18 cellular contexts compared by ENCODE assay signal in genomic region chr12:132478845-132479244, GRCh38. TPM values are rescaled to one million over a fixed set of nuclear protein-coding genes. Genes with fewer than 3 reads are reported as not detected.
DNase-seq lines count a peak whose midpoint lies in the region; ATAC-seq and TF ChIP-seq lines count a peak whose summit lies in the region.
"Had no signal": no experiment of that assay in that cellular context is flagged by ENCODE, and none has a peak within 500 bp of the region (broad histone marks: within the 10 kb centered on the region; RNA-seq: fewer than 3 reads in every experiment).

No MANE protein-coding gene starts in this region.

- ATAC-seq in PC-3 (peak; percentile 65), foreskin keratinocyte (peak; percentile 24)
- ATAC-seq: activated CD4-positive, alpha-beta T cell treated with anti-CD3 and anti-CD28 coated beads for 36 hours; stimulated activated effector memory CD8-positive, alpha-beta T cell treated with anti-CD3 and anti-CD28 coated beads, Interleukin-12 subunit alpha, Interleukin-12 subunit beta, amount 100 ng/mL, for 72 hours had no signal

- intact Hi-C loops in CD14-positive monocyte (cut with micrococcal nuclease), result no loop called here
- intact Hi-C loops in PC-3 (cut with micrococcal nuclease), result no loop called here

- no peaks in the 10 kb centered on the region for H3K79me2 ChIP-seq in PC-3 (ENCODE audit: low read length)

- no peak overlapping the region for H3K4me3 Mint-ChIP-seq in CD14-positive monocyte
- H3K4me3 Mint-ChIP-seq: activated CD4-positive, alpha-beta T cell treated with anti-CD3 and anti-CD28 coated beads for 36 hours; activated naive CD8-positive, alpha-beta T cell treated with anti-CD3 and anti-CD28 coated beads for 36 hours; nephron; stimulated activated effector memory CD8-positive, alpha-beta T cell treated with anti-CD3 and anti-CD28 coated beads, Interleukin-12 subunit alpha, Interleukin-12 subunit beta, amount 100 ng/mL, for 72 hours had no signal

- 0 out of 2 replicates have a peak, but pooled peaks cover 3% of the 10 kb centered on the region for H3K27me3 ChIP-seq in PC-3 (ENCODE audit: low read length)
- peaks cover 22% of the 10 kb centered on the region for H3K27me3 ChIP-seq in foreskin keratinocyte
- H3K27me3 ChIP-seq: MG63, uterus had no signal

- no peaks in the 10 kb centered on the region for H3K36me3 Mint-ChIP-seq in CD14-positive monocyte
- H3K36me3 Mint-ChIP-seq: CD4-positive, CD25-positive, alpha-beta regulatory T cell had no signal

- no peak overlapping the region for H3K4me3 ChIP-seq in PC-3 (ENCODE audit: low read length)
- H3K4me3 ChIP-seq: esophagus squamous epithelium, lung, MG63, uterus had no signal

- H3K9me3 Mint-ChIP-seq in CD14-positive monocyte, result peaks cover 0 to 14% (median 2%) of the 10 kb centered on the region in 7 donors
- H3K9me3 Mint-ChIP-seq: stimulated activated effector memory CD8-positive, alpha-beta T cell treated with anti-CD3 and anti-CD28 coated beads, Interleukin-12 subunit alpha, Interleukin-12 subunit beta, amount 100 ng/mL, for 72 hours had no signal

- BruUV-seq in PC-3 (replicated peaks; lab: Mats Ljungman, UMichigan), result no TSS peak

- H3K4me1 ChIP-seq in PC-3 (ENCODE audit: insufficient read depth, low read length), result no peaks in the 10 kb centered on the region
- H3K4me1 ChIP-seq in foreskin keratinocyte, result no peaks in the 10 kb centered on the region
- H3K4me1 ChIP-seq: esophagus squamous epithelium, uterus had no signal

- POLR2A ChIA-PET in PC-3 (lab: Charles Lee; ENCODE audit: unreplicated experiment), result no interaction called here

- CTCF ChIA-PET in PC-3 (lab: Charles Lee), result no interaction called here

- TF ChIP-seq CTCF in CD14-positive monocyte (IDR thresholded peaks at IDR 0.05) (peak; percentile 25), GM13977 (IDR thresholded peaks at IDR 0.05; ENCODE audit: extremely low read depth, insufficient read depth, missing control alignments) (peak; percentile 44), PC-3 (conservative IDR thresholded peaks at IDR 0.05; ENCODE audit: low read depth, low read length) (peak; percentile 55), foreskin keratinocyte (conservative IDR thresholded peaks at IDR 0.05) (peak; percentile 25)

- H3K9me2 ChIP-seq in PC-3 (replicated peaks; ENCODE audit: low read length), result no peaks in the 10 kb centered on the region

- H3K27ac Mint-ChIP-seq in CD14-positive monocyte, result peak overlapping the region in 1 of 7 donors; percentile 43
- H3K27ac Mint-ChIP-seq: activated CD4-positive, alpha-beta T cell treated with anti-CD3 and anti-CD28 coated beads for 36 hours; activated naive CD8-positive, alpha-beta T cell treated with anti-CD3 and anti-CD28 coated beads for 36 hours; nephron; stimulated activated effector memory CD8-positive, alpha-beta T cell treated with anti-CD3 and anti-CD28 coated beads, Interleukin-12 subunit alpha, Interleukin-12 subunit beta, amount 100 ng/mL, for 72 hours had no signal

- H3K27me3 Mint-ChIP-seq in CD14-positive monocyte (ENCODE audit: low read depth in 3 of 3), result peaks cover 6 to 33% (median 18%) of the 10 kb centered on the region in 3 donors
- H3K27me3 Mint-ChIP-seq: activated CD4-positive, alpha-beta T cell treated with anti-CD3 and anti-CD28 coated beads for 36 hours; activated naive CD8-positive, alpha-beta T cell treated with anti-CD3 and anti-CD28 coated beads for 36 hours had no signal

- H3K4me1 Mint-ChIP-seq in CD14-positive monocyte, result peaks cover 50% of the 10 kb centered on the region

- no peak overlapping the region for H3K4me2 ChIP-seq in PC-3 (ENCODE audit: low read length)

- no peaks in the 10 kb centered on the region for H4K20me1 ChIP-seq in PC-3 (ENCODE audit: low read length)

- H3K36me3 ChIP-seq in PC-3 (ENCODE audit: low read depth, low read length), result no peaks in the 10 kb centered on the region
- H3K36me3 ChIP-seq: esophagus squamous epithelium, uterus had no signal

- H3K27ac ChIP-seq in PC-3 (ENCODE audit: low read length) (no peak overlapping the region), foreskin keratinocyte (no peak overlapping the region)
- H3K27ac ChIP-seq: esophagus squamous epithelium, uterus had no signal

- H3K9me3 ChIP-seq in PC-3 (ENCODE audit: low read length), result no peaks in the 10 kb centered on the region
- H3K9me3 ChIP-seq: esophagus squamous epithelium, MG63, uterus had no signal

- H2AFZ ChIP-seq in PC-3 (ENCODE audit: low read length), result no peak overlapping the region

- in situ Hi-C loops in GM13977 (cut with MboI; ENCODE audit: low pct_unique_long_range_greater_than_20kb, low sequenced_read_pairs, unreplicated experiment), result no loop called here

- no peaks in the 10 kb centered on the region for H3F3A ChIP-seq in PC-3 (ENCODE audit: low read length, unreplicated experiment)

- DNase-seq in CD14-positive monocyte (ENCODE audit: low spot score) (no peak), GM13977 (ENCODE audit: low spot score) (no peak), PC-3 (peak; percentile 55), foreskin keratinocyte (no peak), NCI-H748 (lab: John Stamatoyannopoulos, UW; ENCODE audit: unreplicated experiment) (no peak)
- no peak for DNase-seq in effector CD4-positive, alpha-beta T cell
- no peak for DNase-seq in activated CD4-positive, alpha-beta T cell treated with anti-CD3 and anti-CD28 coated beads, Interleukin-2, amount 50 U/mL, for 48 hours
- no peak for DNase-seq in activated naive CD4-positive, alpha-beta T cell treated with Interleukin-2 at 50 U/mL for 16 hours
- DNase-seq: activated CD4-positive, alpha-beta T cell treated with anti-CD3 and anti-CD28 coated beads for 36 hours; activated naive CD8-positive, alpha-beta T cell treated with anti-CD3 and anti-CD28 coated beads for 36 hours; CD4-positive, CD25-positive, alpha-beta regulatory T cell; esophagus squamous epithelium; MG63; stimulated activated CD4-positive, alpha-beta T cell treated with anti-CD3 and anti-CD28 coated beads, Interleukin-4, amount 100 ng/mL, for 24 hours; uterus had no signal

- no peak overlapping the region for H3K9ac ChIP-seq in PC-3 (ENCODE audit: low read length)

RNA-seq across cellular contexts. Expression of gene FBRSL1, which starts 11.1 kb away (rescaled TPM):
- under 1 TPM; 0.39 to 0.74 TPM for polyA plus RNA-seq in CD14-positive monocyte
- total RNA-seq in PC-3 (2014; rRNA removed), result 45.3 and 62.3 TPM in 2 replicates
- 20.0 and 21.6 TPM in 2 replicates for total RNA-seq in foreskin keratinocyte
- polyA plus RNA-seq in foreskin keratinocyte, result 23.7 and 30.7 TPM in 2 replicates
